ENCODE assay signal across 14 cellular contexts in the genomic region with DNA sequence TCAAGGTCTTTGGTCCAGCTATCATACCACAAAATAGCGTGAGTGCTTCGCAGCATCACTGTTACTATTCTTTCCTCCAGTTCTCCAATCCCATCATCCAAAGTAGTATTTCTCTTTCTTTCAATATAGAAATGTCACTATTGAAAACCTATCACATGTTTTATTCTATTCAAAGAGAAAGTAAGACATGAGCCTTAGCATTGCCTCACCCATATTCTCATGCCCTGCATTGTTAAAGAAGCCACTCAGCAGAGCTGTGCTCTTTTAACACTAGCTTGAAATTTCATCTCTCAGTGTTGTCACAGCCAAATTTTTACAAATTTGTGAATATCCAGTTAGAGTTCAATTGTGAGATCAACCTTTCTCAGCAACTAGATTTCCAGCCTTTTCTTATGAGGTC.
DNase-seq lines count a peak whose midpoint lies in the region; ATAC-seq and TF ChIP-seq lines count a peak whose summit lies in the region.
"Had no signal": no experiment of that assay in that cellular context is flagged by ENCODE, and none has a peak within 500 bp of the region (broad histone marks: within the 10 kb centered on the region; RNA-seq: fewer than 3 reads in every experiment).

No MANE protein-coding gene starts in this region.

- H3F3A ChIP-seq in MM.1S (ENCODE audit: insufficient read depth, low read length): no peaks in the 10 kb centered on the region

- in situ Hi-C loops in GM13976 (cut with MboI; ENCODE audit: low sequenced_read_pairs, unreplicated experiment): no loop called here

- no peak for TF ChIP-seq POLR2A in GM18505 (IDR thresholded peaks at IDR 0.05; ENCODE audit: borderline replicate concordance, extremely low read depth, insufficient read depth, insufficient read length)

- H3K9ac ChIP-seq in MM.1S (ENCODE audit: low read length): no peak overlapping the region

- no peaks in the 10 kb centered on the region for H4K20me1 ChIP-seq in MM.1S (ENCODE audit: insufficient read depth, low read length)

- H3K27me3 ChIP-seq in MM.1S (replicated peaks; ENCODE audit: insufficient read depth, low read length): no peaks in the 10 kb centered on the region
- H3K27me3 ChIP-seq: right atrium auricular region had no signal

- TF ChIP-seq CTCF in MM.1S (IDR thresholded peaks at IDR 0.05; ENCODE audit: low read length): no peak
- TF ChIP-seq CTCF in GM13976 (IDR thresholded peaks at IDR 0.05; ENCODE audit: borderline replicate concordance, control extremely low read depth, extremely low read depth, insufficient read depth, missing control alignments): no peak

- no peaks in the 10 kb centered on the region for H3K79me2 ChIP-seq in MM.1S (ENCODE audit: low read length)

- H3K9me2 ChIP-seq in MM.1S (replicated peaks; ENCODE audit: insufficient read depth, low read length): no peaks in the 10 kb centered on the region

- peak; percentile 44 for ATAC-seq in GM18517 (IDR thresholded peaks at IDR 0.05; ENCODE audit: unreplicated experiment)
- peak; percentile 30 for ATAC-seq in GM21367 (IDR thresholded peaks at IDR 0.05; ENCODE audit: unreplicated experiment)
- peak; percentile 64 for ATAC-seq in HG02885 (IDR thresholded peaks at IDR 0.05; ENCODE audit: poor library complexity, unreplicated experiment)
- ATAC-seq in GM18505 (IDR thresholded peaks at IDR 0.05; ENCODE audit: unreplicated experiment): no peak
- ATAC-seq: left lobe of liver had no signal

- no peak overlapping the region for H3K4me3 ChIP-seq in MM.1S (ENCODE audit: low read length)
- H3K4me3 ChIP-seq: PC-9, right atrium auricular region had no signal

- H3K4me2 ChIP-seq in MM.1S (ENCODE audit: low read depth, low read length): no peak overlapping the region
- H3K4me2 ChIP-seq: PC-9 had no signal

- DNase-seq in MM.1S (peak; percentile 20), GM13976 (ENCODE audit: low spot score) (no peak), SHP77 treated with DMSO at 0.1 percent for 48 hours (lab: John Stamatoyannopoulos, UW) (no peak)
- no peak for DNase-seq in activated T-cell treated with anti-CD3 and anti-CD28 coated beads, Interleukin-2, amount 50 U/mL, for 48 hours
- DNase-seq: activated naive CD4-positive, alpha-beta T cell; foreskin melanocyte; NCI-H526 treated with DMSO at 0.1 percent for 48 hours; PC-9 had no signal

- no peaks in the 10 kb centered on the region for H3K36me3 ChIP-seq in MM.1S (replicated peaks; ENCODE audit: insufficient read depth, low read length)
- H3K36me3 ChIP-seq: right atrium auricular region had no signal

- H3K4me1 ChIP-seq in MM.1S (ENCODE audit: low read length): no peaks in the 10 kb centered on the region
- H3K4me1 ChIP-seq: right atrium auricular region had no signal

- H3K27ac ChIP-seq in MM.1S (ENCODE audit: low read length): no peak overlapping the region
- H3K27ac ChIP-seq: PC-9, right atrium auricular region had no signal

- H2AFZ ChIP-seq in MM.1S (ENCODE audit: low read length): no peak overlapping the region
- H2AFZ ChIP-seq: PC-9 had no signal

- H3K9me3 ChIP-seq in MM.1S (replicated peaks; ENCODE audit: insufficient read depth, low read length): no peaks in the 10 kb centered on the region
